In genomic region chr17:43212641-43213490, GRCh38 we compare ENCODE assay signal across 9 cellular contexts. TPM values are rescaled to one million over a fixed set of nuclear protein-coding genes. Genes with fewer than 3 reads are reported as not detected.
DNase-seq lines count a peak whose midpoint lies in the region; ATAC-seq and TF ChIP-seq lines count a peak whose summit lies in the region.
"Had no signal": no experiment of that assay in that cellular context is flagged by ENCODE, and none has a peak within 500 bp of the region (broad histone marks: within the 10 kb centered on the region; RNA-seq: fewer than 3 reads in every experiment).

No MANE protein-coding gene starts in this region.

- H3K4me1 Mint-ChIP-seq in naive thymus-derived CD8-positive, alpha-beta T cell: peaks cover 31 to 56% (median 51%) of the 10 kb centered on the region in 4 donors

- peak overlapping the region; percentile 73 for H3K4me2 ChIP-seq in MM.1S (ENCODE audit: low read depth, low read length)

- H2AFZ ChIP-seq in MM.1S (ENCODE audit: low read length): peak overlapping the region; percentile 84; the same call in 1 of the 2 replicates

- H3K9ac ChIP-seq in MM.1S (ENCODE audit: low read length): no peak overlapping the region; the same call in 1 of the 2 replicates
- H3K9ac ChIP-seq in colonic mucosa (ENCODE audit: low read depth in 2 of 2, low read length in 2 of 2): peak overlapping the region; percentile 91

- peaks cover 4 to 36% (median 11%) of the 10 kb centered on the region in 3 donors for H3K36me3 Mint-ChIP-seq in naive thymus-derived CD8-positive, alpha-beta T cell

- DNase-seq in CD1c-positive myeloid dendritic cell (ENCODE audit: extremely low spot score): peak; percentile 89
- DNase-seq in MM.1S: no peak
- peak; percentile 40 for DNase-seq in colonic mucosa
- peak in 2 of 10 donors; percentile 11 to 34 for DNase-seq in naive thymus-derived CD8-positive, alpha-beta T cell
- DNase-seq in NK-92 treated with Interleukin-12 subunit alpha and Interleukin-12 subunit beta, amount 100 ng/mL, for 24 hours (lab: John Stamatoyannopoulos, UW): no peak
- no peak for DNase-seq in NCI-H446 (lab: John Stamatoyannopoulos, UW)
- no peak for DNase-seq in nucleus accumbens (lab: John Stamatoyannopoulos, UW)

- no peaks in the 10 kb centered on the region for H3K79me2 ChIP-seq in MM.1S (ENCODE audit: low read length)

- no peaks in the 10 kb centered on the region for H3K36me3 ChIP-seq in MM.1S (replicated peaks; ENCODE audit: insufficient read depth, low read length)
- H3K36me3 ChIP-seq in colonic mucosa: no peaks in the 10 kb centered on the region

- no peaks in the 10 kb centered on the region for H3K27me3 Mint-ChIP-seq in naive thymus-derived CD8-positive, alpha-beta T cell

- no peak overlapping the region for H3K27ac ChIP-seq in MM.1S (ENCODE audit: low read length)
- peak overlapping the region; percentile 93 for H3K27ac ChIP-seq in colonic mucosa

- peak overlapping the region; percentile 88 to 100 (median 99) for H3K4me3 Mint-ChIP-seq in naive thymus-derived CD8-positive, alpha-beta T cell

- H3K4me1 ChIP-seq in MM.1S (ENCODE audit: low read length) (peaks cover 10% of the 10 kb centered on the region), colonic mucosa (peaks cover 11% of the 10 kb centered on the region)

- TF ChIP-seq CTCF in MM.1S (IDR thresholded peaks at IDR 0.05; ENCODE audit: low read length): no peak
- no peak for TF ChIP-seq CTCF in colonic mucosa (IDR thresholded peaks at IDR 0.05)

- H3K4me3 ChIP-seq in MM.1S (ENCODE audit: low read length): 0 out of 2 replicates have a peak overlapping the region, but pooled peaks have one; percentile 76
- peak overlapping the region; percentile 61 for H3K4me3 ChIP-seq in colonic mucosa

- H4K20me1 ChIP-seq in MM.1S (ENCODE audit: insufficient read depth, low read length): no peaks in the 10 kb centered on the region

- H3K27ac Mint-ChIP-seq in naive thymus-derived CD8-positive, alpha-beta T cell: peak overlapping the region; percentile 95 to 99 (median 97)

- H3K9me3 ChIP-seq in MM.1S (replicated peaks; ENCODE audit: insufficient read depth, low read length) (no peaks in the 10 kb centered on the region), colonic mucosa (no peaks in the 10 kb centered on the region)

- POLR2A ChIA-PET in naive thymus-derived CD8-positive, alpha-beta T cell (lab: Charles Lee): interaction anchor here (0.6 to 12.3 kb wide), 10 partner anchors 9 to 1941 kb away, joined by 3 to 189 read pairs (median 6); partner anchors contain the start of gene NBR1

- H3K9me2 ChIP-seq in MM.1S (replicated peaks; ENCODE audit: insufficient read depth, low read length): no peaks in the 10 kb centered on the region

- no peaks in the 10 kb centered on the region for H3K9me3 Mint-ChIP-seq in naive thymus-derived CD8-positive, alpha-beta T cell

- intact Hi-C loops in colonic mucosa (cut with DNase I): no loop called here

- peaks cover 7% of the 10 kb centered on the region; the same call in 1 of the 2 replicates for H3F3A ChIP-seq in MM.1S (ENCODE audit: insufficient read depth, low read length)

- H3K27me3 ChIP-seq in MM.1S (replicated peaks; ENCODE audit: insufficient read depth, low read length) (no peaks in the 10 kb centered on the region), colonic mucosa (no peaks in the 10 kb centered on the region)

- ATAC-seq in naive thymus-derived CD8-positive, alpha-beta T cell: peak in 1 of 2 donors; percentile 37
- ATAC-seq in HG03135 (IDR thresholded peaks at IDR 0.05; ENCODE audit: unreplicated experiment): no peak

RNA-seq across cellular contexts. Expression of gene TMEM106A, which starts 1.2 kb away (rescaled TPM):
- 10 to 100 TPM in 1 of 2 donors, 1 to 10 TPM in 1; 4.8 to 10.2 TPM for total RNA-seq in colonic mucosa
- 10 to 100 TPM; 17.3 to 18.0 TPM for total RNA-seq in naive thymus-derived CD8-positive, alpha-beta T cell
- polyA plus RNA-seq in naive thymus-derived CD8-positive, alpha-beta T cell: 1 to 10 TPM; 4.1 to 5.5 (median 4.2) TPM

RNA-seq across cellular contexts. Expression of gene CCDC200, which starts 15.6 kb away (rescaled TPM):
- not detected for total RNA-seq in colonic mucosa
- 1 to 10 TPM; 1.4 to 2.1 TPM for total RNA-seq in naive thymus-derived CD8-positive, alpha-beta T cell
- under 1 TPM in 2 of 3 donors, not detected in 1; 0.69 to 0.73 TPM for polyA plus RNA-seq in naive thymus-derived CD8-positive, alpha-beta T cell
- total RNA-seq: left colon had no signal

RNA-seq across cellular contexts. Expression of gene RNU2-1, which starts 20.9 kb away (rescaled TPM):
- 1,000 to 10,000 TPM; 2,735 to 6,693 TPM for total RNA-seq in colonic mucosa
- total RNA-seq in naive thymus-derived CD8-positive, alpha-beta T cell: 1,000 to 10,000 TPM; 8,620 to 8,904 TPM
- not detected for polyA plus RNA-seq in naive thymus-derived CD8-positive, alpha-beta T cell

RNA-seq across cellular contexts. Expression of gene NBR1, which starts 41.9 kb away (rescaled TPM):
- total RNA-seq in colonic mucosa: 100 to 1,000 TPM in 1 of 2 donors, 10 to 100 TPM in 1; 92.8 to 159 TPM
- 10 to 100 TPM; 81.3 to 88.0 TPM for total RNA-seq in naive thymus-derived CD8-positive, alpha-beta T cell
- 10 to 100 TPM; 63.3 to 73.2 (median 68.1) TPM for polyA plus RNA-seq in naive thymus-derived CD8-positive, alpha-beta T cell

Comparison
In these comparisons a context has a peak if more than half of its experiments do, and no peak if none do; other contexts are left out.
1. DNase-seq: peak in CD1c-positive myeloid dendritic cell (single experiment) and colonic mucosa (single experiment); none in MM.1S (single experiment), NK-92 treated with Interleukin-12 subunit alpha and Interleukin-12 subunit beta, amount 100 ng/mL, for 24 hours (single experiment), NCI-H446 (0 of 2) and nucleus accumbens (0 of 56).